ENCODE assay signal across 8 cellular contexts in genomic region chr1:228340686-228341449, GRCh38.
DNase-seq lines count a peak whose midpoint lies in the region; ATAC-seq and TF ChIP-seq lines count a peak whose summit lies in the region.

No MANE protein-coding gene starts in this region.

- no peak for ATAC-seq in GM21528 (IDR thresholded peaks at IDR 0.05; ENCODE audit: low FRiP score, unreplicated experiment)

- TF ChIP-seq CTCF in LNCAP (IDR thresholded peaks at IDR 0.05) (peak; percentile 60), dorsolateral prefrontal cortex (IDR thresholded peaks at IDR 0.05 in 54 of 56, conservative IDR thresholded peaks at IDR 0.05 in 2 of 56; ENCODE audit: low read depth in 1 of 56, partially characterized antibody in 56 of 56) (no peak)

- no peak overlapping the region for H2BK120ac ChIP-seq in neuronal stem cell (ENCODE audit: low read depth, low read length)

- no peak overlapping the region for H2AFZ ChIP-seq in neuronal stem cell (ENCODE audit: low read length)

- peak overlapping the region; percentile 75 for H2AK5ac ChIP-seq in neuronal stem cell (ENCODE audit: low read depth, low read length)

- peaks cover 2% of the 10 kb centered on the region for H3K79me1 ChIP-seq in neuronal stem cell (ENCODE audit: low read depth, low read length)

- no peak overlapping the region for H3K4ac ChIP-seq in neuronal stem cell (ENCODE audit: low read length)

- peaks cover 0 to 6% of the 10 kb centered on the region in 2 donors for H3K9me3 ChIP-seq in neuronal stem cell (replicated peaks in 1 of 2; ENCODE audit: control insufficient read depth in 2 of 2, insufficient read depth in 1 of 2, low read depth in 1 of 2, low read length in 2 of 2)

- H2BK12ac ChIP-seq in neuronal stem cell (ENCODE audit: low read length): no peak overlapping the region

- H3K36me3 ChIP-seq in neuronal stem cell (replicated peaks in 1 of 2; ENCODE audit: control insufficient read depth in 2 of 2, insufficient read depth in 2 of 2, low read length in 2 of 2): peaks cover 0 to 15% of the 10 kb centered on the region in 2 donors

- H3K27ac ChIP-seq in dorsolateral prefrontal cortex (no peak overlapping the region), neuronal stem cell (replicated peaks; ENCODE audit: low read length) (no peak overlapping the region)

- intact Hi-C loops in dorsolateral prefrontal cortex (cut with DNase I): no loop called here

- no peak overlapping the region for H3K4me3 ChIP-seq in dorsolateral prefrontal cortex
- no peak overlapping the region for H3K4me3 ChIP-seq in neuronal stem cell (ENCODE audit: low read length in 2 of 2)

- no peak overlapping the region for H4K8ac ChIP-seq in neuronal stem cell (ENCODE audit: low read depth, low read length)

- H3K4me1 ChIP-seq in neuronal stem cell (ENCODE audit: control insufficient read depth in 2 of 2, insufficient read depth in 1 of 2, low read depth in 1 of 2, low read length in 2 of 2): no peaks in the 10 kb centered on the region

- peak overlapping the region; percentile 33 for H3K14ac ChIP-seq in neuronal stem cell (ENCODE audit: low read length)

- H2BK5ac ChIP-seq in neuronal stem cell (ENCODE audit: low read length): peak overlapping the region; percentile 53

- H3K4me2 ChIP-seq in neuronal stem cell (ENCODE audit: insufficient read depth, low read length, poor library complexity, severe bottlenecking): no peak overlapping the region

- H3K18ac ChIP-seq in neuronal stem cell (ENCODE audit: low read length): peak overlapping the region; percentile 17

- no peak overlapping the region for H3K23ac ChIP-seq in neuronal stem cell (ENCODE audit: low read depth, low read length, poor library complexity)

- no peak overlapping the region for H4K91ac ChIP-seq in neuronal stem cell (ENCODE audit: low read depth, low read length, poor library complexity)

- no peak overlapping the region for H3K9ac ChIP-seq in neuronal stem cell (ENCODE audit: low read depth, low read length, poor library complexity)

- DNase-seq in ELR (ENCODE audit: low read depth) (peak; percentile 5), dorsolateral prefrontal cortex (peak in 7 of 10 donors; percentile 13 to 42 (median 29)), neuronal stem cell (ENCODE audit: low spot score) (no peak), germinal center (ENCODE audit: low spot score) (no peak), SIG-M5 (lab: John Stamatoyannopoulos, UW) (no peak), NCI-H345 treated with DMSO at 0.1 percent for 48 hours (lab: John Stamatoyannopoulos, UW; ENCODE audit: unreplicated experiment) (no peak)

- no CpG with 5 or more reads among the region's 39 CpGs for whole genome bisulfite sequencing in neuronal stem cell (ENCODE audit: extremely low coverage in 2 of 2, insufficient read length in 2 of 2, insufficient replicate concordance in 1 of 2), 2 donors

- H2BK15ac ChIP-seq in neuronal stem cell (ENCODE audit: low read length): no peak overlapping the region

- H3K27me3 ChIP-seq in dorsolateral prefrontal cortex (no peaks in the 10 kb centered on the region), neuronal stem cell (ENCODE audit: control insufficient read depth in 3 of 3, insufficient read depth in 3 of 3, low read depth in 1 of 3, low read length in 3 of 3) (peaks cover 0 to 3% (median 0%) of the 10 kb centered on the region in 3 experiments)

Comparison
In these comparisons a context has a peak if more than half of its experiments do, and no peak if none do; other contexts are left out.
1. DNase-seq: peak in ELR (single experiment) and dorsolateral prefrontal cortex (7 of 10); none in neuronal stem cell (single experiment), germinal center (single experiment), SIG-M5 (single experiment) and NCI-H345 treated with DMSO at 0.1 percent for 48 hours (single experiment).